8 cellular contexts compared by ENCODE assay signal in the genomic region with DNA sequence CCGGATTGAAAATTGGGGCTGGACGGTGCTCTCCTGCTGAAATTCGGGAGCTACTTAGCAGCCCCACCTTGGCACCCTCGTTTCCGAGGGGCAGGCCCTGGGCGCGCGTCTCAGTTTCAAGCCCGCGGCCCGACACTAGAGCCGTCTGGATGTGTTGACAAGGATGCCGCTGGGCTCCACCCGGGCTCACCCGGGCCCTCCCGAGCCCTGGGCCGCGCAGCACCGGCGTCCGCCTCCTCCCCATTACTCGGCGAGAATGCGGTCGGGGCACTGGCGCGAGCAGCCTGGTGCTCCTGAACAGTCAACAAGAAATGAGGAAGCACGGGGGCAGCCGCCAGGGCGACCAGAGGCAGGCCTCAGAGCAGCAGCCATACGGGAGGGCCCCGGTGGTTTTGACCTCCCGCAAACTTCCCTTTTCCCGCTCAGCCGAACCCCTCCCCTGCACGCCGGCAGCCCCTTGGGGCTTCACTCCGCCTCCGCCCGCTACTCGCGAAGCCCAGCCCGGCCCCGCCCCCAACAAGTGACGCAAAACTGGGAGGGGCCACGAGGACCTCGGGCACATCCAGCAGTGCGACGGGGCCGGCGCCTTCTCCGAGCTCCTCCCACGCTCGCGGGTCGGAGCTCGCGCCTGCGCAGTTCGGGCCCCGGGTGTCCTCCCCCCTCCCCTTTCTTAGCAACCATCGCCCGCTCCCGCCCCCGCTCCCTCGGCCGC.
DNase-seq lines count a peak whose midpoint lies in the region; ATAC-seq and TF ChIP-seq lines count a peak whose summit lies in the region.

No MANE protein-coding gene starts in this region.

- peak; percentile 80 for TF ChIP-seq POLR2A in GM18951 (IDR thresholded peaks at IDR 0.05; ENCODE audit: extremely low read depth, insufficient read depth, insufficient read length)

- DNase-seq in AG09319 (ENCODE audit: extremely low read depth, low read depth): peak; percentile 96
- DNase-seq in NCI-H226: peak; percentile 97
- DNase-seq in activated CD4-positive, CD25-positive, alpha-beta regulatory T cell (lab: John Stamatoyannopoulos, UW): peak; percentile 98 to 100 (median 98)
- DNase-seq in central memory CD4-positive, alpha-beta T cell: peak; percentile 99
- DNase-seq in islet precursor cell: peak; percentile 100
- DNase-seq in stimulated activated CD4-positive, alpha-beta T cell treated with anti-CD3 and anti-CD28 coated beads, Interleukin-12 subunit alpha, Interleukin-12 subunit beta, amount 100 ng/mL, for 4 hours: peak; percentile 99

- ATAC-seq in HG03175 (IDR thresholded peaks at IDR 0.05; ENCODE audit: unreplicated experiment): peak; percentile 89

- no peak for TF ChIP-seq CTCF in AG09319 (IDR thresholded peaks at IDR 0.05; ENCODE audit: low read depth, low read length)

- in situ Hi-C loops in GM18951 (cut with MboI; ENCODE audit: low sequenced_read_pairs, unreplicated experiment): no loop called here

Comparison
In these comparisons a context has a peak if more than half of its experiments do, and no peak if none do; other contexts are left out.
1. Peak in every context shown above with its lines: DNase-seq and ATAC-seq.